ENCODE assay signal across 8 cellular contexts in the genomic region with DNA sequence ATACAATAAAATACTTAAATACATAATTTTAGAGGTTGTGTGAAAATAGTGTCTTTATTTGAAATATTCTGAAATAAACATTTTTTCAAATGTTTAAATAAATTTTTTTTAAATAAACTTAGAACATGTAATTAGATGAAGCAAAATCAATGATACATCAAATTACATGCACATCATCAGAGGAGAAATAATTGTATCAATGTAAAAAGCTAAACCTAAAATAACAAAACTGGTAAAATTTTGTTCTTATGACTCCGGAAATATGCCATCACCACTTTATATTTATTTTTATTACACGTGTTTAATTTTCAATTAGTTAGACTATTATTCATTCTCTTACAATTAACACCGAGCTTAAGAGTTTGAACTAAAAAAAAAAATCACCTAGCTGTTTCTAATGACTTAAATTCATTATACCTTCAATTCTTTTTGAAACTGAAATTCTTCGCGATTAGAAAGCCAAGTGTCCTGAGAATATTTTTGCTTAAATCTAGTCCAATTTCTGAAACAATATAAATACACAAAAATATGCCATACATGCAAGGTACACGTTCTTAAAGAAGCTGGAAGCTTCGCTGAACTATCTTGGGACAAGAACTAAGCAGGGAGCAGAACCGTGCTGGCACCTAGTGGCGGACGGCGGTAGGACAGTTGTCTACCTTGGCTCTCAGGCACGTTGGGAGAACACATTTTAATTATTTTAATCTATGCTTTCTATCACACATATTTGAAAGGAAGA.
DNase-seq lines count a peak whose midpoint lies in the region; ATAC-seq, FAIRE-seq and TF ChIP-seq lines count a peak whose summit lies in the region.

No MANE protein-coding gene starts in this region.

- H3K4me1 Mint-ChIP-seq in activated CD8-positive, alpha-beta T cell treated with anti-CD3 and anti-CD28 coated beads for 36 hours (ENCODE audit: low read depth): no peaks in the 10 kb centered on the region
- no peaks in the 10 kb centered on the region for H3K4me1 Mint-ChIP-seq in stimulated activated naive CD8-positive, alpha-beta T cell treated with anti-CD3 and anti-CD28 coated beads, Interleukin-15, amount 100 ng/mL, for 72 hours

- peaks cover 3% of the 10 kb centered on the region for H3K27me3 Mint-ChIP-seq in activated CD8-positive, alpha-beta T cell treated with anti-CD3 and anti-CD28 coated beads for 36 hours
- no peaks in the 10 kb centered on the region for H3K27me3 Mint-ChIP-seq in stimulated activated naive CD8-positive, alpha-beta T cell treated with anti-CD3 and anti-CD28 coated beads, Interleukin-15, amount 100 ng/mL, for 72 hours

- no peak overlapping the region for H3K4me3 Mint-ChIP-seq in activated CD8-positive, alpha-beta T cell treated with anti-CD3 and anti-CD28 coated beads for 36 hours
- H3K4me3 Mint-ChIP-seq in stimulated activated naive CD8-positive, alpha-beta T cell treated with anti-CD3 and anti-CD28 coated beads, Interleukin-15, amount 100 ng/mL, for 72 hours: no peak overlapping the region

- intact Hi-C loops in activated CD8-positive, alpha-beta T cell treated with anti-CD3 and anti-CD28 coated beads for 36 hours (cut with micrococcal nuclease): loop anchor here (10.0 kb wide), 1 partner anchor 287 kb away; no protein-coding TSS in a partner anchor

- no peak overlapping the region for H3K4me3 ChIP-seq in epithelial cell of proximal tubule (ENCODE audit: low read depth, low read length)

- CTCF ChIA-PET in activated CD8-positive, alpha-beta T cell treated with anti-CD3 and anti-CD28 coated beads for 36 hours (lab: Charles Lee): interaction anchor here (0.6 to 3.4 kb wide), 24 partner anchors 9 to 433 kb away, joined by 3 to 40 read pairs (median 3); no protein-coding TSS in a partner anchor

- peak; percentile 97 for ATAC-seq in GM19467 (IDR thresholded peaks at IDR 0.05; ENCODE audit: unreplicated experiment)
- peak; percentile 49 for ATAC-seq in HG03558 (IDR thresholded peaks at IDR 0.05; ENCODE audit: extremely low read depth, unreplicated experiment)
- peak; percentile 67 for ATAC-seq in activated CD8-positive, alpha-beta T cell treated with anti-CD3 and anti-CD28 coated beads for 36 hours
- ATAC-seq in stimulated activated naive CD8-positive, alpha-beta T cell treated with anti-CD3 and anti-CD28 coated beads, Interleukin-15, amount 100 ng/mL, for 72 hours: peak; percentile 60

- no peaks in the 10 kb centered on the region for H3K36me3 Mint-ChIP-seq in activated CD8-positive, alpha-beta T cell treated with anti-CD3 and anti-CD28 coated beads for 36 hours (ENCODE audit: low read depth)

- FAIRE-seq in D721Med (lab: Jason Lieb, UNC): no peak

- no peak overlapping the region for H3K27ac Mint-ChIP-seq in activated CD8-positive, alpha-beta T cell treated with anti-CD3 and anti-CD28 coated beads for 36 hours
- no peak overlapping the region for H3K27ac Mint-ChIP-seq in stimulated activated naive CD8-positive, alpha-beta T cell treated with anti-CD3 and anti-CD28 coated beads, Interleukin-15, amount 100 ng/mL, for 72 hours

- DNase-seq in D721Med (ENCODE audit: insufficient read length, low spot score): no peak
- peak; percentile 43 to 78 for DNase-seq in NCI-H526 (lab: John Stamatoyannopoulos, UW)
- peak; percentile 79 for DNase-seq in activated CD8-positive, alpha-beta T cell treated with anti-CD3 and anti-CD28 coated beads for 36 hours
- peak; percentile 13 for DNase-seq in epithelial cell of proximal tubule (ENCODE audit: low read depth)
- DNase-seq in myocyte (ENCODE audit: low read depth): peak; percentile 72
- peak; percentile 36 to 38 for DNase-seq in stimulated activated naive CD8-positive, alpha-beta T cell treated with anti-CD3 and anti-CD28 coated beads, Interleukin-15, amount 100 ng/mL, for 72 hours

- TF ChIP-seq CTCF in D721Med (IDR thresholded peaks at IDR 0.05; ENCODE audit: insufficient read depth, missing control alignments) (peak; percentile 94), epithelial cell of proximal tubule (conservative IDR thresholded peaks at IDR 0.05; ENCODE audit: low read depth, low read length) (peak; percentile 99)
- TF ChIP-seq CTCF in activated CD8-positive, alpha-beta T cell treated with anti-CD3 and anti-CD28 coated beads for 36 hours (IDR thresholded peaks at IDR 0.05): peak; percentile 96

- no peaks in the 10 kb centered on the region for H3K9me3 Mint-ChIP-seq in activated CD8-positive, alpha-beta T cell treated with anti-CD3 and anti-CD28 coated beads for 36 hours
- no peaks in the 10 kb centered on the region for H3K9me3 Mint-ChIP-seq in stimulated activated naive CD8-positive, alpha-beta T cell treated with anti-CD3 and anti-CD28 coated beads, Interleukin-15, amount 100 ng/mL, for 72 hours

- POLR2A ChIA-PET in activated CD8-positive, alpha-beta T cell treated with anti-CD3 and anti-CD28 coated beads for 36 hours (lab: Charles Lee): no interaction called here
